In the genomic region with DNA sequence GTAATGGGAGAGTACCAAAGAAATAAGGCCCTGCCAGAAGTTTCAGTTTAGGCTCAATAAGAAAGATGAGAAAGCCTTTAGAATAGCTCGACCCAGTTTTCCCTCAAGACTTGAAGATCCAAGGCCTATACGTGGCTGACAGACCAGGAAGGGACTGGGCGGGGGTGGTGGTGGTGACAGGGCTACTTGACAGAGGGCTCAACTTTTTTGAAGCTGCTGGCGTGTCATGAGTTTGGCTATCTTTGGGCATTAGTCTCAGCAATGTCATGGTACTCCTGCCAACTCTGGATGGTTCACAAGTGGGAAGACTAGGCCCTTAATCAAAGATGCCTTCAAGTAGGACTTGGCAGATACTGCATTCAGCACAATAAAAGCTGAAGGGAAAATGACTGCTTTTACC, we compare ENCODE assay signal across 30 cellular contexts.
"Had no signal": no experiment of that assay in that cellular context is flagged by ENCODE, and none has a peak within 500 bp of the region (broad histone marks: within the 10 kb centered on the region; RNA-seq: fewer than 3 reads in every experiment).

No MANE protein-coding gene starts in this region.

- H3K27me3 ChIP-seq: ascending aorta had no signal

- H3K36me3 Mint-ChIP-seq: activated CD4-positive, alpha-beta memory T cell treated with anti-CD3 and anti-CD28 coated beads for 36 hours; activated CD8-positive, alpha-beta memory T cell treated with anti-CD3 and anti-CD28 coated beads, Interleukin-2, amount 10 ng/mL, durations not matched to agents 7 days and 5 days; activated naive CD4-positive, alpha-beta T cell treated with anti-CD3 and anti-CD28 coated beads, Interleukin-2, amount 50 U/mL, for 24 hours; activated naive CD8-positive, alpha-beta T cell treated with anti-CD3 and anti-CD28 coated beads for 36 hours; brain had no signal

- H3K27ac Mint-ChIP-seq: activated CD4-positive, alpha-beta memory T cell treated with anti-CD3 and anti-CD28 coated beads for 36 hours; activated CD4-positive, alpha-beta T cell treated with anti-CD3 and anti-CD28 coated beads for 36 hours; activated CD4-positive, alpha-beta T cell treated with anti-CD3 and anti-CD28 coated beads, Interleukin-2, amount 10 ng/mL, durations not matched to agents 24 days and 14 days; activated CD8-positive, alpha-beta memory T cell treated with anti-CD3 and anti-CD28 coated beads, Interleukin-2, amount 10 ng/mL, durations not matched to agents 7 days and 5 days; activated CD8-positive, alpha-beta T cell treated with anti-CD3 and anti-CD28 coated beads, Interleukin-2, amount 10 ng/mL, durations not matched to agents 7 days and 5 days; activated naive CD4-positive, alpha-beta T cell treated with anti-CD3 and anti-CD28 coated beads for 36 hours; activated naive CD4-positive, alpha-beta T cell treated with anti-CD3 and anti-CD28 coated beads, Interleukin-2, amount 50 U/mL, for 24 hours; activated naive CD8-positive, alpha-beta T cell treated with anti-CD3 and anti-CD28 coated beads for 36 hours; activated T-helper 1 cell treated with anti-CD3 and anti-CD28 coated beads, Interleukin-12 subunit alpha, Interleukin-12 subunit beta, Interleukin-2, Interleukin-4 antibody, amounts not matched to agents 30 ng/mL and 10 ng/mL and 1 ng/mL, durations not matched to agents 14 hours and 24 hours and 36 hours; activated T-helper 2 cell treated with anti-CD3 and anti-CD28 coated beads, Interferon-gamma antibody, Interleukin-2, Interleukin-4, amounts not matched to agents 10 μg/mL and 5 μg/mL and 100 μg/mL, durations not matched to agents 14 hours and 24 hours and 36 hours; dendritic cell treated with granulocyte-macrophage colony-stimulating factor and Interleukin-4, amounts not matched to agents 40 ng/mL and 50 ng/mL, for 4 days; endodermal cell had no signal

- H3K27ac ChIP-seq: breast epithelium, coronary artery, dorsolateral prefrontal cortex, heart right ventricle had no signal

- H3K4me3 ChIP-seq: ascending aorta, breast epithelium, coronary artery, dorsolateral prefrontal cortex, heart right ventricle had no signal

- H3K36me3 ChIP-seq: ascending aorta, breast epithelium, heart right ventricle had no signal

- H3K4me3 Mint-ChIP-seq: activated CD4-positive, alpha-beta memory T cell treated with anti-CD3 and anti-CD28 coated beads for 36 hours; activated CD4-positive, alpha-beta T cell treated with anti-CD3 and anti-CD28 coated beads for 36 hours; activated CD4-positive, alpha-beta T cell treated with anti-CD3 and anti-CD28 coated beads, Interleukin-2, amount 10 ng/mL, durations not matched to agents 24 days and 14 days; activated CD8-positive, alpha-beta memory T cell treated with anti-CD3 and anti-CD28 coated beads, Interleukin-2, amount 10 ng/mL, durations not matched to agents 7 days and 5 days; activated CD8-positive, alpha-beta T cell treated with anti-CD3 and anti-CD28 coated beads, Interleukin-2, amount 10 ng/mL, durations not matched to agents 7 days and 5 days; activated naive CD4-positive, alpha-beta T cell treated with anti-CD3 and anti-CD28 coated beads for 36 hours; activated naive CD4-positive, alpha-beta T cell treated with anti-CD3 and anti-CD28 coated beads, Interleukin-2, amount 50 U/mL, for 24 hours; activated naive CD8-positive, alpha-beta T cell treated with anti-CD3 and anti-CD28 coated beads for 36 hours; activated T-helper 1 cell treated with anti-CD3 and anti-CD28 coated beads, Interleukin-12 subunit alpha, Interleukin-12 subunit beta, Interleukin-2, Interleukin-4 antibody, amounts not matched to agents 30 ng/mL and 10 ng/mL and 1 ng/mL, durations not matched to agents 14 hours and 24 hours and 36 hours; brain; dendritic cell treated with granulocyte-macrophage colony-stimulating factor and Interleukin-4, amounts not matched to agents 40 ng/mL and 50 ng/mL, for 4 days; endodermal cell had no signal

- H3K9me3 ChIP-seq: ascending aorta, breast epithelium, heart right ventricle had no signal

- DNase-seq: activated CD4-positive, alpha-beta memory T cell treated with anti-CD3 and anti-CD28 coated beads for 36 hours; activated CD4-positive, alpha-beta T cell treated with anti-CD3 and anti-CD28 coated beads for 36 hours; activated CD4-positive, alpha-beta T cell treated with anti-CD3 and anti-CD28 coated beads, Interleukin-2, amount 10 ng/mL, durations not matched to agents 24 days and 14 days; activated CD4-positive, CD25-positive, alpha-beta regulatory T cell; activated CD4-positive, CD25-positive, alpha-beta regulatory T cell treated with anti-CD3 and anti-CD28 coated beads, Interleukin-2, amount 50 U/mL, for 72 hours; activated CD8-positive, alpha-beta memory T cell treated with anti-CD3 and anti-CD28 coated beads, Interleukin-2, amount 10 ng/mL, durations not matched to agents 7 days and 5 days; activated CD8-positive, alpha-beta memory T cell treated with anti-CD3 and anti-CD28 coated beads, Interleukin-2, amount 50 U/mL, for 4 hours; activated CD8-positive, alpha-beta T cell treated with anti-CD3 and anti-CD28 coated beads, Interleukin-2, amount 10 ng/mL, durations not matched to agents 7 days and 5 days; activated effector memory CD4-positive, alpha-beta T cell treated with anti-CD3 and anti-CD28 coated beads, Interleukin-2, amount 50 U/mL, for 16 hours; activated naive CD4-positive, alpha-beta T cell treated with anti-CD3 and anti-CD28 coated beads for 36 hours; activated naive CD8-positive, alpha-beta T cell treated with anti-CD3 and anti-CD28 coated beads for 36 hours; activated T-cell treated with anti-CD3 and anti-CD28 coated beads, Interleukin-2, amount 50 U/mL, for 1 hour; activated T-cell treated with anti-CD3 and anti-CD28 coated beads, Interleukin-2, amount 50 U/mL, for 48 hours; caudate nucleus; dorsolateral prefrontal cortex; effector memory CD4-positive, alpha-beta T cell; endodermal cell; foreskin fibroblast; glutamatergic neuron; heart right ventricle; T-helper 2 cell had no signal

- H3K4me1 ChIP-seq: breast epithelium had no signal

- H3K9me3 Mint-ChIP-seq: activated CD4-positive, alpha-beta memory T cell treated with anti-CD3 and anti-CD28 coated beads for 36 hours; activated CD4-positive, alpha-beta T cell treated with anti-CD3 and anti-CD28 coated beads, Interleukin-2, amount 10 ng/mL, durations not matched to agents 24 days and 14 days; activated naive CD4-positive, alpha-beta T cell treated with anti-CD3 and anti-CD28 coated beads for 36 hours; activated naive CD4-positive, alpha-beta T cell treated with anti-CD3 and anti-CD28 coated beads, Interleukin-2, amount 50 U/mL, for 24 hours; activated naive CD8-positive, alpha-beta T cell treated with anti-CD3 and anti-CD28 coated beads for 36 hours; activated T-helper 1 cell treated with anti-CD3 and anti-CD28 coated beads, Interleukin-12 subunit alpha, Interleukin-12 subunit beta, Interleukin-2, Interleukin-4 antibody, amounts not matched to agents 30 ng/mL and 10 ng/mL and 1 ng/mL, durations not matched to agents 14 hours and 24 hours and 36 hours; activated T-helper 2 cell treated with anti-CD3 and anti-CD28 coated beads, Interferon-gamma antibody, Interleukin-2, Interleukin-4, amounts not matched to agents 10 μg/mL and 5 μg/mL and 100 μg/mL, durations not matched to agents 14 hours and 24 hours and 36 hours; brain; dendritic cell treated with granulocyte-macrophage colony-stimulating factor and Interleukin-4, amounts not matched to agents 40 ng/mL and 50 ng/mL, for 4 days; endodermal cell had no signal

- ATAC-seq: activated CD4-positive, alpha-beta T cell treated with anti-CD3 and anti-CD28 coated beads for 36 hours; activated CD8-positive, alpha-beta memory T cell treated with anti-CD3 and anti-CD28 coated beads, Interleukin-2, amount 10 ng/mL, durations not matched to agents 7 days and 5 days; activated CD8-positive, alpha-beta T cell treated with anti-CD3 and anti-CD28 coated beads, Interleukin-2, amount 10 ng/mL, durations not matched to agents 7 days and 5 days; esophagus mucosa had no signal

- H3K27me3 Mint-ChIP-seq: activated CD4-positive, alpha-beta memory T cell treated with anti-CD3 and anti-CD28 coated beads for 36 hours; activated CD4-positive, alpha-beta T cell treated with anti-CD3 and anti-CD28 coated beads for 36 hours; activated CD4-positive, alpha-beta T cell treated with anti-CD3 and anti-CD28 coated beads, Interleukin-2, amount 10 ng/mL, durations not matched to agents 24 days and 14 days; activated CD8-positive, alpha-beta memory T cell treated with anti-CD3 and anti-CD28 coated beads, Interleukin-2, amount 10 ng/mL, durations not matched to agents 7 days and 5 days; activated naive CD4-positive, alpha-beta T cell treated with anti-CD3 and anti-CD28 coated beads, Interleukin-2, amount 50 U/mL, for 24 hours; activated naive CD8-positive, alpha-beta T cell treated with anti-CD3 and anti-CD28 coated beads for 36 hours; dendritic cell treated with granulocyte-macrophage colony-stimulating factor and Interleukin-4, amounts not matched to agents 40 ng/mL and 50 ng/mL, for 4 days had no signal
